Comparison of ENCODE assay signal across 1 cellular context in the genomic region with DNA sequence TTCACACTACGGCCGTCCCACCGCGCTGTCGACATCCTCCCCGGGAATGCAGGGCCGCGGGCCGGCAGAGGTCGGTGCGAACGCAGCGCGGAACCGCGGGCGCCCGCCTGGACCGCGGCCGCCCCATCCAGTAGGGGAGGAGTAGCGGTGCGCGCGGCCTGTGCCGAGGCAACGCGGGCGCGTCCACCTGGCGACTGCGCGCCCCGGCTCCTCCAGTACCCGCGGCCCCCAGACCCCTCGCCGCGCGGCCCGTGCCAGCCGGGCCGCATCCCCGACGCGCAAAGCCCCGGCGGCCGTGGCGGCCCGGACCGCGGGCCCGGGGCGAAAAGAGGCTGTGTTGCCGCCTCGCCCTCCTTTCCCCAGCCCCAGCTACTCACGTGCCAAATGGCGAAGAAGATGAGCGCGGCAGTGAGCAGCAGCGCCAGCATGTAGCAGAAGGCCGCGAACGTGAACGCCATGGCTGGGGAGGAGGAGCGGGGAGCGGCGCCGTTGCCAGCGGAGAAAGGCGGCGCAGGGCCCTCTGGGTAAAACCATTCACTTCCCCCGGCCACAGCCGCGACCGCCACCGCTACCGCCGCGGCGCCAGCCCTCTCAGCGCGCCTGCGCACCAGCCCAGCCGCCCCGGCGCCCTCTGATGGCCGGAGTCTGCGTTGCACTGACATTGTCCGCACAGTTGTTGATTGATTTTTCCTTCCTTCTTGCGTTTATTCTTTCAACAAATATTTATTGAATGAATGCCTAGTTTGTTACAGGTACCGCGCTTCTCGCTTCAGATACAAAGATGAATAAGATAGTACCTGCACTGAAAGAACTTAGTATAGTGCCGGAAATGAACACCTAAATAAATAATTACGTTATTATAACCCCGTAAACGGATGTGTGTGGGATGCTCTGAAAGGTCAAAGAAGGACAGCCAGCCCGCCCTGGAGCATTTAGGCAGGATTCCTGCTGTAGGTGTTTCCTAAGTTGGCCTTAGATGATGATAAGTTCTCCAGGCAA.
TF ChIP-seq lines count a peak whose summit lies in the region.

A gene (minus strand): TSS at position 505 of the 999 bp plus-strand sequence. CDS start 47 bp downstream, at position 458.

TF ChIP-seq in K562, 482 proteins besides CTCF, POLR2A, EP300 and RAD21 (continued from another document and continues in another):
- TF ChIP-seq ZNF175 (CRISPR knock-in tag; IDR thresholded peaks at IDR 0.05; ENCODE audit: low read depth): no peak
- TF ChIP-seq, protein P1, sequence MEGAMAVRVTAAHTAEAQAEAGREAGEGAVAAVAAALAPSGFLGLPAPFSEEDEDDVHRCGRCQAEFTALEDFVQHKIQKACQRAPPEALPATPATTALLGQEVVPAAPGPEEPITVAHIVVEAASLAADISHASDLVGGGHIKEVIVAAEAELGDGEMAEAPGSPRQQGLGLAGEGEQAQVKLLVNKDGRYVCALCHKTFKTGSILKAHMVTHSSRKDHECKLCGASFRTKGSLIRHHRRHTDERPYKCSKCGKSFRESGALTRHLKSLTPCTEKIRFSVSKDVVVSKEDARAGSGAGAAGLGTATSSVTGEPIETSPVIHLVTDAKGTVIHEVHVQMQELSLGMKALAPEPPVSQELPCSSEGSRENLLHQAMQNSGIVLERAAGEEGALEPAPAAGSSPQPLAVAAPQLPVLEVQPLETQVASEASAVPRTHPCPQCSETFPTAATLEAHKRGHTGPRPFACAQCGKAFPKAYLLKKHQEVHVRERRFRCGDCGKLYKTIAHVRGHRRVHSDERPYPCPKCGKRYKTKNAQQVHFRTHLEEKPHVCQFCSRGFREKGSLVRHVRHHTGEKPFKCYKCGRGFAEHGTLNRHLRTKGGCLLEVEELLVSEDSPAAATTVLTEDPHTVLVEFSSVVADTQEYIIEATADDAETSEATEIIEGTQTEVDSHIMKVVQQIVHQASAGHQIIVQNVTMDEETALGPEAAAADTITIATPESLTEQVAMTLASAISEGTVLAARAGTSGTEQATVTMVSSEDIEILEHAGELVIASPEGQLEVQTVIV (CRISPR knock-in tag; IDR thresholded peaks at IDR 0.05; ENCODE audit: borderline replicate concordance): no peak
- TF ChIP-seq, protein P2, sequence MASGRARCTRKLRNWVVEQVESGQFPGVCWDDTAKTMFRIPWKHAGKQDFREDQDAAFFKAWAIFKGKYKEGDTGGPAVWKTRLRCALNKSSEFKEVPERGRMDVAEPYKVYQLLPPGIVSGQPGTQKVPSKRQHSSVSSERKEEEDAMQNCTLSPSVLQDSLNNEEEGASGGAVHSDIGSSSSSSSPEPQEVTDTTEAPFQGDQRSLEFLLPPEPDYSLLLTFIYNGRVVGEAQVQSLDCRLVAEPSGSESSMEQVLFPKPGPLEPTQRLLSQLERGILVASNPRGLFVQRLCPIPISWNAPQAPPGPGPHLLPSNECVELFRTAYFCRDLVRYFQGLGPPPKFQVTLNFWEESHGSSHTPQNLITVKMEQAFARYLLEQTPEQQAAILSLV (tag; IDR thresholded peaks at IDR 0.05): no peak
- no peak for TF ChIP-seq NCOA6 (IDR thresholded peaks at IDR 0.05)
- TF ChIP-seq, protein P3, sequence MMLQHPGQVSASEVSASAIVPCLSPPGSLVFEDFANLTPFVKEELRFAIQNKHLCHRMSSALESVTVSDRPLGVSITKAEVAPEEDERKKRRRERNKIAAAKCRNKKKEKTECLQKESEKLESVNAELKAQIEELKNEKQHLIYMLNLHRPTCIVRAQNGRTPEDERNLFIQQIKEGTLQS (IDR thresholded peaks at IDR 0.05): no peak
- TF ChIP-seq, protein P3 (CRISPR knock-in tag; conservative IDR thresholded peaks at IDR 0.05): no peak
- TF ChIP-seq TCF7L2 (IDR thresholded peaks at IDR 0.05; ENCODE audit: low read depth, low read length): no peak; the same call in 1 of the 2 replicates
- peak; percentile 71 to 77; a peak in 3 of 4 replicates for TF ChIP-seq MAZ (CRISPR knock-in tag; conservative IDR thresholded peaks at IDR 0.05 in 1 of 2, IDR thresholded peaks at IDR 0.05 in 1 of 2)
- TF ChIP-seq ZNF124 (CRISPR knock-in tag; IDR thresholded peaks at IDR 0.05): no peak
- TF ChIP-seq RBBP5 (IDR thresholded peaks at IDR 0.05; ENCODE audit: borderline replicate concordance, insufficient read depth, low read length, poor library complexity, severe bottlenecking): peak; percentile 94
- TF ChIP-seq, protein P4, sequence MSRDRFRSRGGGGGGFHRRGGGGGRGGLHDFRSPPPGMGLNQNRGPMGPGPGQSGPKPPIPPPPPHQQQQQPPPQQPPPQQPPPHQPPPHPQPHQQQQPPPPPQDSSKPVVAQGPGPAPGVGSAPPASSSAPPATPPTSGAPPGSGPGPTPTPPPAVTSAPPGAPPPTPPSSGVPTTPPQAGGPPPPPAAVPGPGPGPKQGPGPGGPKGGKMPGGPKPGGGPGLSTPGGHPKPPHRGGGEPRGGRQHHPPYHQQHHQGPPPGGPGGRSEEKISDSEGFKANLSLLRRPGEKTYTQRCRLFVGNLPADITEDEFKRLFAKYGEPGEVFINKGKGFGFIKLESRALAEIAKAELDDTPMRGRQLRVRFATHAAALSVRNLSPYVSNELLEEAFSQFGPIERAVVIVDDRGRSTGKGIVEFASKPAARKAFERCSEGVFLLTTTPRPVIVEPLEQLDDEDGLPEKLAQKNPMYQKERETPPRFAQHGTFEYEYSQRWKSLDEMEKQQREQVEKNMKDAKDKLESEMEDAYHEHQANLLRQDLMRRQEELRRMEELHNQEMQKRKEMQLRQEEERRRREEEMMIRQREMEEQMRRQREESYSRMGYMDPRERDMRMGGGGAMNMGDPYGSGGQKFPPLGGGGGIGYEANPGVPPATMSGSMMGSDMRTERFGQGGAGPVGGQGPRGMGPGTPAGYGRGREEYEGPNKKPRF (IDR thresholded peaks at IDR 0.05; ENCODE audit: low read depth, low read length): no peak
- peak; percentile 51; the same call in 1 of the 2 replicates for TF ChIP-seq SIN3B (IDR thresholded peaks at IDR 0.05; ENCODE audit: low read depth)
- no peak for TF ChIP-seq MCM7 (IDR thresholded peaks at IDR 0.05)
- TF ChIP-seq, protein P5, sequence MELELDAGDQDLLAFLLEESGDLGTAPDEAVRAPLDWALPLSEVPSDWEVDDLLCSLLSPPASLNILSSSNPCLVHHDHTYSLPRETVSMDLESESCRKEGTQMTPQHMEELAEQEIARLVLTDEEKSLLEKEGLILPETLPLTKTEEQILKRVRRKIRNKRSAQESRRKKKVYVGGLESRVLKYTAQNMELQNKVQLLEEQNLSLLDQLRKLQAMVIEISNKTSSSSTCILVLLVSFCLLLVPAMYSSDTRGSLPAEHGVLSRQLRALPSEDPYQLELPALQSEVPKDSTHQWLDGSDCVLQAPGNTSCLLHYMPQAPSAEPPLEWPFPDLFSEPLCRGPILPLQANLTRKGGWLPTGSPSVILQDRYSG (tag; conservative IDR thresholded peaks at IDR 0.05; ENCODE audit: low read depth): no peak
- peak; percentile 28; the same call in 1 of the 2 replicates for TF ChIP-seq HCFC1 (IDR thresholded peaks at IDR 0.05; ENCODE audit: low read depth, low read length)
- TF ChIP-seq TGIF2 (CRISPR knock-in tag; IDR thresholded peaks at IDR 0.05): no peak
- no peak; the same call in 1 of the 2 replicates for TF ChIP-seq TEAD4 (IDR thresholded peaks at IDR 0.05; ENCODE audit: low read length)
- no peak for TF ChIP-seq TEAD4 (CRISPR knock-in tag; IDR thresholded peaks at IDR 0.05; ENCODE audit: borderline replicate concordance)
- TF ChIP-seq, protein P6, sequence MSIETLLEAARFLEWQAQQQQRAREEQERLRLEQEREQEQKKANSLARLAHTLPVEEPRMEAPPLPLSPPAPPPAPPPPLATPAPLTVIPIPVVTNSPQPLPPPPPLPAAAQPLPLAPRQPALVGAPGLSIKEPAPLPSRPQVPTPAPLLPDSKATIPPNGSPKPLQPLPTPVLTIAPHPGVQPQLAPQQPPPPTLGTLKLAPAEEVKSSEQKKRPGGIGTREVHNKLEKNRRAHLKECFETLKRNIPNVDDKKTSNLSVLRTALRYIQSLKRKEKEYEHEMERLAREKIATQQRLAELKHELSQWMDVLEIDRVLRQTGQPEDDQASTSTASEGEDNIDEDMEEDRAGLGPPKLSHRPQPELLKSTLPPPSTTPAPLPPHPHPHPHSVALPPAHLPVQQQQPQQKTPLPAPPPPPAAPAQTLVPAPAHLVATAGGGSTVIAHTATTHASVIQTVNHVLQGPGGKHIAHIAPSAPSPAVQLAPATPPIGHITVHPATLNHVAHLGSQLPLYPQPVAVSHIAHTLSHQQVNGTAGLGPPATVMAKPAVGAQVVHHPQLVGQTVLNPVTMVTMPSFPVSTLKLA (conservative IDR thresholded peaks at IDR 0.05): 0 out of 4 replicates have a peak, but pooled peaks of 1 of the 2 experiments have one; percentile 35
- TF ChIP-seq, protein P7, sequence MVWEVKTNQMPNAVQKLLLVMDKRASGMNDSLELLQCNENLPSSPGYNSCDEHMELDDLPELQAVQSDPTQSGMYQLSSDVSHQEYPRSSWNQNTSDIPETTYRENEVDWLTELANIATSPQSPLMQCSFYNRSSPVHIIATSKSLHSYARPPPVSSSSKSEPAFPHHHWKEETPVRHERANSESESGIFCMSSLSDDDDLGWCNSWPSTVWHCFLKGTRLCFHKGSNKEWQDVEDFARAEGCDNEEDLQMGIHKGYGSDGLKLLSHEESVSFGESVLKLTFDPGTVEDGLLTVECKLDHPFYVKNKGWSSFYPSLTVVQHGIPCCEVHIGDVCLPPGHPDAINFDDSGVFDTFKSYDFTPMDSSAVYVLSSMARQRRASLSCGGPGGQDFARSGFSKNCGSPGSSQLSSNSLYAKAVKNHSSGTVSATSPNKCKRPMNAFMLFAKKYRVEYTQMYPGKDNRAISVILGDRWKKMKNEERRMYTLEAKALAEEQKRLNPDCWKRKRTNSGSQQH (CRISPR knock-in tag; IDR thresholded peaks at IDR 0.05): no peak
- TF ChIP-seq, protein P8, sequence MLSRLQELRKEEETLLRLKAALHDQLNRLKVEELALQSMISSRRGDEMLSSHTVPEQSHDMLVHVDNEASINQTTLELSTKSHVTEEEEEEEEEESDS (CRISPR knock-in tag; IDR thresholded peaks at IDR 0.05): no peak
- no peak for TF ChIP-seq SMARCA5 (IDR thresholded peaks at IDR 0.05)
- TF ChIP-seq KLF1 (tag; IDR thresholded peaks at IDR 0.05): 0 out of 2 replicates have a peak, but pooled peaks have one; percentile 65
- no peak for TF ChIP-seq FIP1L1 (IDR thresholded peaks at IDR 0.05; ENCODE audit: low read depth, low read length, poor library complexity, severe bottlenecking)
- TF ChIP-seq GTF2E2 (tag; IDR thresholded peaks at IDR 0.05): peak; percentile 73
- TF ChIP-seq HIVEP1 (CRISPR knock-in tag; IDR thresholded peaks at IDR 0.05): no peak
- TF ChIP-seq FOXK2 (conservative IDR thresholded peaks at IDR 0.05 in 1 of 2, IDR thresholded peaks at IDR 0.05 in 1 of 2; ENCODE audit: low read depth in 2 of 2): peak in 1 of 2 experiments; percentile 56; a peak in 1 of 4 replicates
- TF ChIP-seq HMG20A (CRISPR knock-in tag; conservative IDR thresholded peaks at IDR 0.05): no peak
- TF ChIP-seq, protein P9, sequence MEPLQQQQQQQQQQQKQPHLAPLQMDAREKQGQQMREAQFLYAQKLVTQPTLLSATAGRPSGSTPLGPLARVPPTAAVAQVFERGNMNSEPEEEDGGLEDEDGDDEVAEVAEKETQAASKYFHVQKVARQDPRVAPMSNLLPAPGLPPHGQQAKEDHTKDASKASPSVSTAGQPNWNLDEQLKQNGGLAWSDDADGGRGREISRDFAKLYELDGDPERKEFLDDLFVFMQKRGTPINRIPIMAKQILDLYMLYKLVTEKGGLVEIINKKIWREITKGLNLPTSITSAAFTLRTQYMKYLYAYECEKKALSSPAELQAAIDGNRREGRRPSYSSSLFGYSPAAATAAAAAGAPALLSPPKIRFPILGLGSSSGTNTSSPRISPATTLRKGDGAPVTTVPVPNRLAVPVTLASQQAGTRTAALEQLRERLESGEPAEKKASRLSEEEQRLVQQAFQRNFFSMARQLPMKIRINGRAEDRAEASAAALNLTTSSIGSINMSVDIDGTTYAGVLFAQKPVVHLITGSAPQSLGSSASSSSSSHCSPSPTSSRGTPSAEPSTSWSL (CRISPR knock-in tag; IDR thresholded peaks at IDR 0.05; ENCODE audit: borderline replicate concordance): no peak
- TF ChIP-seq, protein P10, sequence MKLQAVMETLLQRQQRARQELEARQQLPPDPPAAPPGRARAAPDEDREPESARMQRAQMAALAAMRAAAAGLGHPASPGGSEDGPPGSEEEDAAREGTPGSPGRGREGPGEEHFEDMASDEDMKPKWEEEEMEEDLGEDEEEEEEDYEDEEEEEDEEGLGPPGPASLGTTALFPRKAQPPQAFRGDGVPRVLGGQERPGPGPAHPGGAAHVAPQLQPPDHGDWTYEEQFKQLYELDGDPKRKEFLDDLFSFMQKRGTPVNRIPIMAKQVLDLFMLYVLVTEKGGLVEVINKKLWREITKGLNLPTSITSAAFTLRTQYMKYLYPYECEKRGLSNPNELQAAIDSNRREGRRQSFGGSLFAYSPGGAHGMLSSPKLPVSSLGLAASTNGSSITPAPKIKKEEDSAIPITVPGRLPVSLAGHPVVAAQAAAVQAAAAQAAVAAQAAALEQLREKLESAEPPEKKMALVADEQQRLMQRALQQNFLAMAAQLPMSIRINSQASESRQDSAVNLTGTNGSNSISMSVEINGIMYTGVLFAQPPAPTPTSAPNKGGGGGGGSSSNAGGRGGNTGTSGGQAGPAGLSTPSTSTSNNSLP (IDR thresholded peaks at IDR 0.05; ENCODE audit: borderline replicate concordance, low read depth, low read length): peak; percentile 53; the same call in 1 of the 2 replicates
- TF ChIP-seq, protein P11, sequence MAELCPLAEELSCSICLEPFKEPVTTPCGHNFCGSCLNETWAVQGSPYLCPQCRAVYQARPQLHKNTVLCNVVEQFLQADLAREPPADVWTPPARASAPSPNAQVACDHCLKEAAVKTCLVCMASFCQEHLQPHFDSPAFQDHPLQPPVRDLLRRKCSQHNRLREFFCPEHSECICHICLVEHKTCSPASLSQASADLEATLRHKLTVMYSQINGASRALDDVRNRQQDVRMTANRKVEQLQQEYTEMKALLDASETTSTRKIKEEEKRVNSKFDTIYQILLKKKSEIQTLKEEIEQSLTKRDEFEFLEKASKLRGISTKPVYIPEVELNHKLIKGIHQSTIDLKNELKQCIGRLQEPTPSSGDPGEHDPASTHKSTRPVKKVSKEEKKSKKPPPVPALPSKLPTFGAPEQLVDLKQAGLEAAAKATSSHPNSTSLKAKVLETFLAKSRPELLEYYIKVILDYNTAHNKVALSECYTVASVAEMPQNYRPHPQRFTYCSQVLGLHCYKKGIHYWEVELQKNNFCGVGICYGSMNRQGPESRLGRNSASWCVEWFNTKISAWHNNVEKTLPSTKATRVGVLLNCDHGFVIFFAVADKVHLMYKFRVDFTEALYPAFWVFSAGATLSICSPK (IDR thresholded peaks at IDR 0.05; ENCODE audit: borderline replicate concordance): no peak
- no peak for TF ChIP-seq YBX1 (IDR thresholded peaks at IDR 0.05)
